38 cellular contexts compared by ENCODE assay signal in the genomic region with DNA sequence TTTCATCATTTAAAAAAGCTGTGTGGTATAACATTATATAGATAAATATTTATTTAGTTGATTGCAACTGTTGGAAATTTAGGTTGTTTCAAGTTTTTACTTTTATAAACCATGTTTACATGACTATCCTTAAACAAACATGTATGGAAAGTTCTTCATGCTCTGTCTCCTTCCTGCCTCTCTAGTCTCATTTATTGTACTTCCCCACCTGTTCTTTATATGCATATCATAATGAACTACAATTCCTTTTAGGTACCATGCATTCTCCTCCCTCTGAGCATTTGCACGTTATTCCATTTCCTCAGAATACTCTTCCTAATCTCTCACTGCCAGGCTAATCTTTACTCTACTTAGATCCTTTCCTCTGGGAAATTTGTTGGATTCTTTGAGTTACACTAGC. TPM values are rescaled to one million over a fixed set of nuclear protein-coding genes. Genes with fewer than 3 reads are reported as not detected.
"Had no signal": no experiment of that assay in that cellular context is flagged by ENCODE, and none has a peak within 500 bp of the region (broad histone marks: within the 10 kb centered on the region; RNA-seq: fewer than 3 reads in every experiment).

No MANE protein-coding gene starts in this region.

- H3K27me3 ChIP-seq: adrenal gland, body of pancreas, brain microvascular endothelial cell, cardiac muscle cell had no signal

- H3K27ac ChIP-seq: adrenal gland, body of pancreas, brain microvascular endothelial cell, cardiac muscle cell, VCaP had no signal

- H3K4me3 ChIP-seq: adrenal gland, body of pancreas, cardiac muscle cell had no signal

- H3K36me3 ChIP-seq: adrenal gland, brain microvascular endothelial cell, cardiac muscle cell had no signal

- H3K4me1 ChIP-seq: adrenal gland, body of pancreas had no signal

- ATAC-seq: activated CD8-positive, alpha-beta T cell treated with anti-CD3 and anti-CD28 coated beads for 36 hours; activated naive CD4-positive, alpha-beta T cell treated with anti-CD3 and anti-CD28 coated beads, Interleukin-2, amount 50 U/mL, for 72 hours; activated T-cell treated with anti-CD3 and anti-CD28 coated beads, Interleukin-2, amount 50 U/mL, for 4 hours; activated T-cell treated with anti-CD3 and anti-CD28 coated beads, Interleukin-2, amount 50 U/mL, for 72 hours; activated T-helper 17 cell treated with anti-CD3 and anti-CD28 coated beads, Interleukin-2, amount 50 U/mL, for 72 hours; body of pancreas had no signal

- DNase-seq: activated B cell treated with CpG ODN at 0.5 μM for 24 hours; activated CD4-positive, alpha-beta memory T cell treated with anti-CD3 and anti-CD28 coated beads for 36 hours; activated CD4-positive, alpha-beta T cell treated with anti-CD3 and anti-CD28 coated beads for 4 hours; activated CD4-positive, alpha-beta T cell treated with anti-CD3 and anti-CD28 coated beads, Interleukin-2, amount 10 ng/mL, durations not matched to agents 24 days and 14 days; activated CD4-positive, alpha-beta T cell treated with anti-CD3 and anti-CD28 coated beads, Interleukin-2, amount 50 U/mL, for 1 hour; activated CD4-positive, alpha-beta T cell treated with anti-CD3 and anti-CD28 coated beads, Interleukin-2, amount 50 U/mL, for 4 hours; activated CD4-positive, CD25-positive, alpha-beta regulatory T cell treated with anti-CD3 and anti-CD28 coated beads, Interleukin-2, amount 50 U/mL, for 72 hours; activated CD8-positive, alpha-beta memory T cell treated with anti-CD3 and anti-CD28 coated beads, Interleukin-2, amount 50 U/mL, for 4 hours; activated CD8-positive, alpha-beta T cell treated with anti-CD3 and anti-CD28 coated beads for 36 hours; activated effector memory CD4-positive, alpha-beta T cell treated with anti-CD3 and anti-CD28 coated beads, Interleukin-2, amount 50 U/mL, for 16 hours; activated gamma-delta T cell treated with Interleukin-2 at 50 U/mL for 16 hours; activated naive CD4-positive, alpha-beta T cell; activated naive CD4-positive, alpha-beta T cell treated with anti-CD3 and anti-CD28 coated beads for 36 hours; activated naive CD4-positive, alpha-beta T cell treated with anti-CD3 and anti-CD28 coated beads, Interleukin-2, amount 50 U/mL, for 16 hours; activated naive CD8-positive, alpha-beta T cell treated with anti-CD3 and anti-CD28 coated beads for 36 hours; activated T-cell treated with anti-CD3 and anti-CD28 coated beads for 4 hours; activated T-cell treated with anti-CD3 and anti-CD28 coated beads, Interleukin-2, amount 50 U/mL, for 1 hour; activated T-cell treated with anti-CD3 and anti-CD28 coated beads, Interleukin-2, amount 50 U/mL, for 4 hours; activated T-cell treated with anti-CD3 and anti-CD28 coated beads, Interleukin-2, amount 50 U/mL, for 72 hours; adrenal gland; amniotic stem cell; aorta; body of pancreas; brain microvascular endothelial cell; caudate nucleus; cerebellar nuclear complex; T-helper 1 cell; T-helper 2 cell; T-helper 9 cell had no signal

- H3K9me3 ChIP-seq: adrenal gland, body of pancreas had no signal

RNA-seq across cellular contexts. Expression of a gene that starts 16.9 kb away (rescaled TPM):
- total RNA-seq: activated B cell treated with CpG ODN at 0.5 μM for 24 hours; activated CD4-positive, alpha-beta memory T cell treated with anti-CD3 and anti-CD28 coated beads for 36 hours; activated CD4-positive, alpha-beta T cell treated with anti-CD3 and anti-CD28 coated beads, Interleukin-2, amount 10 ng/mL, durations not matched to agents 24 days and 14 days; activated CD8-positive, alpha-beta memory T cell treated with anti-CD3 and anti-CD28 coated beads for 36 hours; activated CD8-positive, alpha-beta T cell treated with anti-CD3 and anti-CD28 coated beads for 36 hours; activated naive CD4-positive, alpha-beta T cell treated with anti-CD3 and anti-CD28 coated beads for 36 hours; activated naive CD4-positive, alpha-beta T cell treated with anti-CD3 and anti-CD28 coated beads, Interleukin-2, amount 50 U/mL, for 72 hours; activated naive CD8-positive, alpha-beta T cell treated with anti-CD3 and anti-CD28 coated beads for 36 hours; activated T-cell treated with anti-CD3 and anti-CD28 coated beads, Interleukin-2, amount 50 U/mL, for 72 hours; activated T-helper 1 cell treated with anti-CD3 and anti-CD28 coated beads, Interleukin-12 subunit alpha, Interleukin-12 subunit beta, Interleukin-2, Interleukin-4 antibody, amounts not matched to agents 30 ng/mL and 10 ng/mL and 1 ng/mL, durations not matched to agents 14 hours and 24 hours and 36 hours; activated T-helper 17 cell treated with anti-CD3 and anti-CD28 coated beads, Interleukin-2, amount 50 U/mL, for 72 hours; astrocyte; body of pancreas; bronchial epithelial cell; cardiac muscle cell; chondrocyte had no signal

RNA-seq across cellular contexts. Expression of a gene that starts 54.8 kb away (rescaled TPM):
- total RNA-seq: activated B cell treated with CpG ODN at 0.5 μM for 24 hours; activated CD4-positive, alpha-beta memory T cell treated with anti-CD3 and anti-CD28 coated beads for 36 hours; activated CD4-positive, alpha-beta T cell treated with anti-CD3 and anti-CD28 coated beads, Interleukin-2, amount 10 ng/mL, durations not matched to agents 24 days and 14 days; activated CD8-positive, alpha-beta memory T cell treated with anti-CD3 and anti-CD28 coated beads for 36 hours; activated CD8-positive, alpha-beta T cell treated with anti-CD3 and anti-CD28 coated beads for 36 hours; activated naive CD4-positive, alpha-beta T cell treated with anti-CD3 and anti-CD28 coated beads for 36 hours; activated naive CD4-positive, alpha-beta T cell treated with anti-CD3 and anti-CD28 coated beads, Interleukin-2, amount 50 U/mL, for 72 hours; activated naive CD8-positive, alpha-beta T cell treated with anti-CD3 and anti-CD28 coated beads for 36 hours; activated T-cell treated with anti-CD3 and anti-CD28 coated beads, Interleukin-2, amount 50 U/mL, for 4 hours; activated T-cell treated with anti-CD3 and anti-CD28 coated beads, Interleukin-2, amount 50 U/mL, for 72 hours; activated T-helper 1 cell treated with anti-CD3 and anti-CD28 coated beads, Interleukin-12 subunit alpha, Interleukin-12 subunit beta, Interleukin-2, Interleukin-4 antibody, amounts not matched to agents 30 ng/mL and 10 ng/mL and 1 ng/mL, durations not matched to agents 14 hours and 24 hours and 36 hours; activated T-helper 17 cell treated with anti-CD3 and anti-CD28 coated beads, Interleukin-2, amount 50 U/mL, for 72 hours; astrocyte; bronchial epithelial cell; cardiac muscle cell; chondrocyte had no signal
